ENCODE assay signal across 8 cellular contexts in genomic region chr20:50338479-50339195, GRCh38.
DNase-seq lines count a peak whose midpoint lies in the region; ATAC-seq and TF ChIP-seq lines count a peak whose summit lies in the region.

No MANE protein-coding gene starts in this region.

- TF ChIP-seq POLR2A in lower leg skin (IDR thresholded peaks at IDR 0.05), result no peak

- peak overlapping the region; percentile 91 for H3K27ac Mint-ChIP-seq in stimulated activated naive B cell treated with anti-CD40 and anti-IgM and Interleukin-4, amounts not matched to agents 10 μg/mL and 1 μg/mL and 100 μg/mL, for 72 hours

- no peaks in the 10 kb centered on the region for H3K9me2 ChIP-seq in OCI-LY7 (ENCODE audit: insufficient read depth, low read length)

- H3K36me3 ChIP-seq in brain microvascular endothelial cell (replicated peaks) (no peaks in the 10 kb centered on the region), OCI-LY7 (ENCODE audit: insufficient read depth, low read length) (no peaks in the 10 kb centered on the region)

- DNase-seq in M059J (ENCODE audit: low read depth) (peak; percentile 90), lower leg skin (ENCODE audit: low spot score in 2 of 2) (peak; percentile 15 to 86), brain microvascular endothelial cell (no peak), OCI-LY7 (ENCODE audit: low spot score) (no peak)
- peak; percentile 20 for DNase-seq in activated gamma-delta T cell treated with anti-CD3 and anti-CD28 coated beads, Interleukin-2, amount 50 U/mL, for 16 hours (ENCODE audit: low read depth)
- peak; percentile 77 for DNase-seq in stimulated activated naive B cell treated with anti-CD40 and anti-IgM and Interleukin-4, amounts not matched to agents 10 μg/mL and 1 μg/mL and 100 μg/mL, for 72 hours

- in situ Hi-C loops in brain microvascular endothelial cell (cut with HindIII; ENCODE audit: low pct_ligation_motif_present, low sequenced_read_pairs), result no loop called here

- intact Hi-C loops in lower leg skin (cut with DNase I; ENCODE audit: low total_unique reads), result no loop called here
- intact Hi-C loops in OCI-LY7 (cut with micrococcal nuclease; ENCODE audit: unreplicated experiment), result no loop called here

- POLR2A ChIA-PET in OCI-LY7 (lab: Charles Lee), result no interaction called here

- H3K36me3 Mint-ChIP-seq in stimulated activated naive B cell treated with anti-CD40 and anti-IgM and Interleukin-4, amounts not matched to agents 10 μg/mL and 1 μg/mL and 100 μg/mL, for 72 hours, result no peaks in the 10 kb centered on the region

- no peaks in the 10 kb centered on the region for H3K9me3 Mint-ChIP-seq in stimulated activated naive B cell treated with anti-CD40 and anti-IgM and Interleukin-4, amounts not matched to agents 10 μg/mL and 1 μg/mL and 100 μg/mL, for 72 hours

- H3K79me2 ChIP-seq in OCI-LY7 (ENCODE audit: insufficient read depth, low read depth, low read length), result no peaks in the 10 kb centered on the region

- 44 to 69% methylated on average over 9 of the region's 9 CpGs for WGBS in lower leg skin, 2 donors

- no peaks in the 10 kb centered on the region for H4K20me1 ChIP-seq in OCI-LY7 (ENCODE audit: insufficient read depth, low read length)

- CTCF ChIA-PET in OCI-LY7 (lab: Charles Lee; ENCODE audit: unreplicated experiment), result interaction anchor here (0.6 kb wide), 1 partner anchor 218 kb away, joined by 3 read pairs; no protein-coding TSS in a partner anchor

- TF ChIP-seq CTCF in GM12875 (IDR thresholded peaks at IDR 0.05; ENCODE audit: borderline replicate concordance, insufficient read depth, low read depth, low read length), result peak; percentile 32; the same call in 1 of the 2 replicates
- no peak for TF ChIP-seq CTCF in lower leg skin (IDR thresholded peaks at IDR 0.05)
- TF ChIP-seq CTCF in brain microvascular endothelial cell (IDR thresholded peaks at IDR 0.05; ENCODE audit: low read depth, low read length, missing control alignments), result no peak
- no peak for TF ChIP-seq CTCF in OCI-LY7 (conservative IDR thresholded peaks at IDR 0.05; ENCODE audit: low read length)

- H3K9me3 ChIP-seq in OCI-LY7 (ENCODE audit: low read length), result no peaks in the 10 kb centered on the region

- H3K27ac ChIP-seq in brain microvascular endothelial cell, result no peak overlapping the region
- H3K27ac ChIP-seq in OCI-LY7 (ENCODE audit: low read depth, low read length, poor library complexity, severe bottlenecking), result no peak overlapping the region

- H3K4me1 Mint-ChIP-seq in stimulated activated naive B cell treated with anti-CD40 and anti-IgM and Interleukin-4, amounts not matched to agents 10 μg/mL and 1 μg/mL and 100 μg/mL, for 72 hours, result peaks cover 36 to 52% of the 10 kb centered on the region in 2 donors

- peak overlapping the region; percentile 70 to 78 for H3K4me3 Mint-ChIP-seq in stimulated activated naive B cell treated with anti-CD40 and anti-IgM and Interleukin-4, amounts not matched to agents 10 μg/mL and 1 μg/mL and 100 μg/mL, for 72 hours

- H3K27me3 Mint-ChIP-seq in stimulated activated naive B cell treated with anti-CD40 and anti-IgM and Interleukin-4, amounts not matched to agents 10 μg/mL and 1 μg/mL and 100 μg/mL, for 72 hours, result peaks cover 34 to 49% of the 10 kb centered on the region in 2 donors

- peak; percentile 64 for ATAC-seq in GM21786 (IDR thresholded peaks at IDR 0.05; ENCODE audit: unreplicated experiment)
- ATAC-seq in stimulated activated naive B cell treated with anti-CD40 and anti-IgM and Interleukin-4, amounts not matched to agents 10 μg/mL and 1 μg/mL and 100 μg/mL, for 72 hours (replicated peaks), result peak; percentile 88 to 89

- H2AFZ ChIP-seq in OCI-LY7 (ENCODE audit: low read length), result no peak overlapping the region

- H3K27me3 ChIP-seq in brain microvascular endothelial cell (replicated peaks), result no peaks in the 10 kb centered on the region

- no peak overlapping the region for H3K4me3 ChIP-seq in GM12875 (ENCODE audit: low read depth, low read length)
- H3K4me3 ChIP-seq in lower leg skin (ENCODE audit: low read depth, poor library complexity, severe bottlenecking), result no peak overlapping the region
- H3K4me3 ChIP-seq in brain microvascular endothelial cell (ENCODE audit: low read depth, low read length), result no peak overlapping the region
- no peak overlapping the region for H3K4me3 ChIP-seq in OCI-LY7 (ENCODE audit: low read depth, low read length, poor library complexity, severe bottlenecking)

- no peak overlapping the region for H3K4me2 ChIP-seq in OCI-LY7 (ENCODE audit: low read length)

- BruUV-seq in OCI-LY7 (replicated peaks; lab: Mats Ljungman, UMichigan), result no TSS peak

- no peaks in the 10 kb centered on the region for H3K4me1 ChIP-seq in OCI-LY7 (ENCODE audit: insufficient read depth, low read length, poor library complexity, severe bottlenecking)

Comparison
In these comparisons a context has a peak if more than half of its experiments do, and no peak if none do; other contexts are left out.
1. DNase-seq: peak in M059J (single experiment), activated gamma-delta T cell treated with anti-CD3 and anti-CD28 coated beads, Interleukin-2, amount 50 U/mL, for 16 hours (single experiment), lower leg skin (2 of 2) and stimulated activated naive B cell treated with anti-CD40 and anti-IgM and Interleukin-4, amounts not matched to agents 10 μg/mL and 1 μg/mL and 100 μg/mL, for 72 hours (single experiment); none in brain microvascular endothelial cell (single experiment) and OCI-LY7 (single experiment).